17 cellular contexts compared by ENCODE assay signal in genomic region chr15:29685156-29686078, GRCh38.
DNase-seq lines count a peak whose midpoint lies in the region; ATAC-seq, FAIRE-seq and TF ChIP-seq lines count a peak whose summit lies in the region.
"Had no signal": no experiment of that assay in that cellular context is flagged by ENCODE, and none has a peak within 500 bp of the region (broad histone marks: within the 10 kb centered on the region; RNA-seq: fewer than 3 reads in every experiment).

No MANE protein-coding gene starts in this region.

- H3K4me2 ChIP-seq in H1 (ENCODE audit: insufficient read depth in 1 of 2, low read depth in 2 of 2, low read length in 2 of 2) = no peak overlapping the region

- H3K9me3 ChIP-seq in H1 (ENCODE audit: insufficient read depth in 2 of 2, low read depth in 1 of 2, low read length in 1 of 2) = peaks cover 0 to 3% of the 10 kb centered on the region in 2 experiments; a peak in 1 of 4 replicates
- no peaks in the 10 kb centered on the region for H3K9me3 ChIP-seq in uterus
- H3K9me3 ChIP-seq: vagina had no signal

- no peak overlapping the region for H3K14ac ChIP-seq in H1 (ENCODE audit: insufficient read length)

- no peak overlapping the region for H4K91ac ChIP-seq in H1 (replicated peaks; ENCODE audit: insufficient read length, low read length)

- in situ Hi-C loops in GM13977 (cut with MboI; ENCODE audit: low pct_unique_long_range_greater_than_20kb, low sequenced_read_pairs, unreplicated experiment) = no loop called here

- H2BK120ac ChIP-seq in H1 (replicated peaks; ENCODE audit: low read depth, low read length) = no peak overlapping the region

- no peaks in the 10 kb centered on the region for H3K23me2 ChIP-seq in H1 (ENCODE audit: low read depth, low read length)

- 92% methylated on average over 17 of the region's 20 CpGs; no CpG with 5 or more reads in 1 of the 2 experiments for WGBS in H1 (ENCODE audit: extremely low coverage in 1 of 2, insufficient coverage in 1 of 2, insufficient read length in 1 of 2, insufficient replicate concordance in 2 of 2, low coverage in 1 of 2, low lambda C conversion rate in 2 of 2, missing lambda C conversion rate in 1 of 2), 2 experiments

- intact Hi-C loops in uterus (cut with DNase I; ENCODE audit: low total_unique reads) = no loop called here

- H2BK20ac ChIP-seq in H1 (ENCODE audit: low read length) = no peak overlapping the region

- H2BK12ac ChIP-seq in H1 (ENCODE audit: low read depth, low read length) = no peak overlapping the region

- H3K27me3 ChIP-seq in H1 (replicated peaks in 1 of 4; ENCODE audit: control insufficient read depth in 3 of 4, extremely low read depth in 1 of 4, insufficient read depth in 3 of 4, low read length in 3 of 4) (no peaks in the 10 kb centered on the region), uterus (no peaks in the 10 kb centered on the region)
- H3K27me3 ChIP-seq: vagina had no signal

- DNase-seq in EL (peak; percentile 50), NCI-H69 (lab: John Stamatoyannopoulos, UW) (peak; percentile 38), H1 (ENCODE audit: low read depth in 1 of 2, low spot score in 2 of 2) (peak in 1 of 2 experiments; percentile 39), occipital lobe (lab: John Stamatoyannopoulos, UW) (peak; percentile 35), medulla oblongata (ENCODE audit: extremely low spot score) (no peak), uterus (no peak), GM13977 (ENCODE audit: low spot score) (no peak)
- DNase-seq: activated CD4-positive, alpha-beta T cell treated with anti-CD3 and anti-CD28 coated beads for 4 hours; activated T-cell treated with anti-CD3 and anti-CD28 coated beads, Interleukin-2, amount 50 U/mL, for 72 hours; GF-D8; kidney; OCI-M1; T-helper 17 cell had no signal

- no peak overlapping the region for H3K4me3 ChIP-seq in H1 (ENCODE audit: extremely low read depth in 1 of 4, insufficient read depth in 2 of 4, low read depth in 3 of 4, low read length in 4 of 4)
- H3K4me3 ChIP-seq in uterus = no peak overlapping the region
- H3K4me3 ChIP-seq: vagina had no signal

- ATAC-seq in HG03039 (IDR thresholded peaks at IDR 0.05; ENCODE audit: unreplicated experiment) = no peak
- ATAC-seq: activated T-cell treated with anti-CD3 and anti-CD28 coated beads, Interleukin-2, amount 50 U/mL, for 72 hours; T-helper 17 cell had no signal

- no peak overlapping the region for H3K4ac ChIP-seq in H1 (replicated peaks; ENCODE audit: insufficient read length, low read depth, low read length)

- no peaks in the 10 kb centered on the region for H3K36me3 ChIP-seq in H1 (ENCODE audit: control insufficient read depth in 2 of 4, insufficient read depth in 4 of 4, low read length in 3 of 4)
- H3K36me3 ChIP-seq in uterus = no peaks in the 10 kb centered on the region
- H3K36me3 ChIP-seq: vagina had no signal

- H3K4me1 ChIP-seq in H1 (replicated peaks in 1 of 4; ENCODE audit: control insufficient read depth in 3 of 4, insufficient read depth in 4 of 4, low read length in 3 of 4) = no peaks in the 10 kb centered on the region
- no peaks in the 10 kb centered on the region for H3K4me1 ChIP-seq in uterus
- H3K4me1 ChIP-seq: vagina had no signal

- POLR2A ChIA-PET in H1 (lab: Charles Lee; ENCODE audit: partially characterized antibody) = interaction anchor here (0.7 to 1.2 kb wide), 3 partner anchors 8 to 309 kb away, joined by 3 to 4 read pairs (median 3); no protein-coding TSS in a partner anchor

- H3K9ac ChIP-seq in H1 (replicated peaks in 1 of 4; ENCODE audit: extremely low read depth in 1 of 4, low read depth in 3 of 4, low read length in 3 of 4) = no peak overlapping the region

- H2BK5ac ChIP-seq in H1 (ENCODE audit: low read depth, low read length) = no peak overlapping the region

- H3K79me1 ChIP-seq in H1 (ENCODE audit: low read depth, low read length) = no peaks in the 10 kb centered on the region

- TF ChIP-seq POLR2A in H1 (IDR thresholded peaks at IDR 0.05; ENCODE audit: control extremely low read depth in 1 of 2, low read depth in 2 of 2, low read length in 2 of 2) = no peak
- TF ChIP-seq POLR2A in uterus (IDR thresholded peaks at IDR 0.05) = no peak

- CTCF ChIA-PET in H1 (lab: Charles Lee; ENCODE audit: partially characterized antibody) = interaction anchor here (0.7 to 3.5 kb wide), 6 partner anchors 8 to 253 kb away, joined by 3 to 10 read pairs (median 6); no protein-coding TSS in a partner anchor

- no peaks in the 10 kb centered on the region for H3K79me2 ChIP-seq in H1 (ENCODE audit: control insufficient read depth in 1 of 2, insufficient read depth in 2 of 2, low read length in 2 of 2)

- no peak for TF ChIP-seq EP300 in H1 (IDR thresholded peaks at IDR 0.05; ENCODE audit: borderline replicate concordance in 1 of 2, low read depth in 2 of 2, low read length in 2 of 2)

- H4K5ac ChIP-seq in H1 (ENCODE audit: insufficient read length, low read depth, low read length) = no peak overlapping the region

- no peak overlapping the region for H2AK5ac ChIP-seq in H1 (ENCODE audit: low read depth, low read length)

- H3K27ac ChIP-seq in H1 (ENCODE audit: low read depth, low read length) (no peak overlapping the region), uterus (no peak overlapping the region)
- H3K27ac ChIP-seq: C4-2B, vagina had no signal

- H2BK15ac ChIP-seq in H1 (ENCODE audit: low read length) = no peak overlapping the region

- FAIRE-seq in H1 (lab: Jason Lieb, UNC) = no peak
- FAIRE-seq: HTR-8/SVneo, kidney had no signal

- H3K23ac ChIP-seq in H1 (ENCODE audit: insufficient read length) = no peak overlapping the region

- no peak overlapping the region for H4K8ac ChIP-seq in H1 (ENCODE audit: extremely low read depth, insufficient read depth, low read length)

- no peak for TF ChIP-seq CTCF in H1 (IDR thresholded peaks at IDR 0.05; ENCODE audit: control extremely low read depth in 1 of 3, insufficient read depth in 1 of 3, low read depth in 1 of 3, low read length in 3 of 3)
- no peak for TF ChIP-seq CTCF in uterus (IDR thresholded peaks at IDR 0.05)
- TF ChIP-seq CTCF in GM13977 (IDR thresholded peaks at IDR 0.05; ENCODE audit: extremely low read depth, insufficient read depth, missing control alignments) = no peak

- no peak overlapping the region for H2AFZ ChIP-seq in H1 (ENCODE audit: low read length)

- H3K56ac ChIP-seq in H1 (replicated peaks; ENCODE audit: insufficient read length, low read depth, low read length) = no peak overlapping the region

- no peak for TF ChIP-seq RAD21 in H1 (IDR thresholded peaks at IDR 0.05 in 1 of 2, conservative IDR thresholded peaks at IDR 0.05 in 1 of 2; ENCODE audit: low read depth in 2 of 2, low read length in 2 of 2)

- H4K20me1 ChIP-seq in H1 (replicated peaks in 1 of 2; ENCODE audit: control insufficient read depth in 1 of 2, insufficient read depth in 2 of 2, low read length in 2 of 2) = no peaks in the 10 kb centered on the region

- H3K18ac ChIP-seq in H1 (ENCODE audit: extremely low read depth, low read length) = 0 out of 2 replicates have a peak overlapping the region, but pooled peaks have one; percentile 32

TF ChIP-seq in H1, 55 proteins besides CTCF, POLR2A, EP300 and RAD21 (continues in another document):
- no peak for TF ChIP-seq TAF7 (optimal IDR thresholded peaks at IDR 0.05; ENCODE audit: borderline replicate concordance, low read depth, low read length)
- no peak for TF ChIP-seq CREB1 (IDR thresholded peaks at IDR 0.05)
- no peak for TF ChIP-seq E2F6 (IDR thresholded peaks at IDR 0.05)
- TF ChIP-seq GTF2F1 (IDR thresholded peaks at IDR 0.05; ENCODE audit: borderline replicate concordance, low read depth, low read length) = no peak
- no peak for TF ChIP-seq BACH1 (IDR thresholded peaks at IDR 0.05; ENCODE audit: low read length)
- TF ChIP-seq SP2 (IDR thresholded peaks at IDR 0.05; ENCODE audit: low read length) = no peak
- no peak for TF ChIP-seq CBX8 (IDR thresholded peaks at IDR 0.05; ENCODE audit: borderline replicate concordance, low read depth, low read length)

Comparison
In these comparisons a context has a peak if more than half of its experiments do, and no peak if none do; other contexts are left out.
1. DNase-seq: peak in EL (single experiment), NCI-H69 (single experiment) and occipital lobe (single experiment); none in medulla oblongata (single experiment), uterus (0 of 2) and GM13977 (single experiment).